Comparison of ENCODE assay signal across 9 cellular contexts in the genomic region with DNA sequence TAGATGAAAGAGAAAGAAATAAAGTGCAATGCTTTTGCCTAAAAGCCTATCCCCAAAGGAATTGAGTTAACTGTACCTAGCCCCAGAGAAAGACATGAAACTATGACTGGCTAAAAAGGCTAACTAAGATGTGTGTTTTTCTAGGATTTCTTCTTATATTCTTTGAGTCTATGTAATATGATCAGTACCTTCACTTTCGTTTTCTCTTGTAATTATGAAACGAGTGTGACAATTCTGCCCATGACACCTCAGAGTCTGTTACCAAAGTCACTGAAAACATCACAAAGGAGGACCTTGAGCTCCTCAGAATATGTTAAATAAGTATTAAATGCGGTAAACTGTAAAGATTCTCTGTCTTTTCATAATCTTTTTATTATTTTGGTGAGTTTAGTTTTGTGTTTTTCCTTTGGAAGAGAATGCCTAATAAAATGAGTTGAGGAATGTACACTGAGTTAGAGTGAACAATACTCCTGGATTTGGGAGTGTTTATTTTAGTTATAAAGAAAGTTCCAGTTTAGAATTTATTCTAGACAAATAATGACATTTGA.
A peak's percentile ranks its signal among the peaks of the same experiment; 100 is the strongest.
DNase-seq lines count a peak whose midpoint lies in the region; ATAC-seq and TF ChIP-seq lines count a peak whose summit lies in the region.
"Had no signal": no experiment of that assay in that cellular context is flagged by ENCODE, and none has a peak within 500 bp of the region (broad histone marks: within the 10 kb centered on the region; RNA-seq: fewer than 3 reads in every experiment).

No MANE protein-coding gene starts in this region.

- DNase-seq in GM12865 (ENCODE audit: low read depth) (peak; percentile 54), posterior cingulate gyrus (no peak), NCI-H1092 treated with DMSO at 0.1 percent for 48 hours (lab: John Stamatoyannopoulos, UW) (no peak), glutamatergic neuron (no peak), ecto neural progenitor cell (ENCODE audit: low spot score) (no peak)

- H3K27me3 Mint-ChIP-seq in activated T-helper 17 cell treated with anti-CD3 and anti-CD28 coated beads, Interleukin-2, amount 50 U/mL, for 72 hours = no peaks in the 10 kb centered on the region
- H3K27me3 Mint-ChIP-seq in glutamatergic neuron (ENCODE audit: unreplicated experiment) = no peaks in the 10 kb centered on the region

- intact Hi-C loops in posterior cingulate gyrus (cut with DNase I) = no loop called here

- TF ChIP-seq CTCF in GM12865 (IDR thresholded peaks at IDR 0.05; ENCODE audit: insufficient read depth, low read depth, low read length, missing control alignments) (no peak), glutamatergic neuron (IDR thresholded peaks at IDR 0.05; ENCODE audit: partially characterized antibody, unreplicated experiment) (no peak)

- H3K4me3 Mint-ChIP-seq in activated T-helper 17 cell treated with anti-CD3 and anti-CD28 coated beads, Interleukin-2, amount 50 U/mL, for 72 hours = peak overlapping the region; percentile 34
- no peak overlapping the region for H3K4me3 Mint-ChIP-seq in glutamatergic neuron (ENCODE audit: unreplicated experiment)

- no peaks in the 10 kb centered on the region for H3K36me3 Mint-ChIP-seq in activated T-helper 17 cell treated with anti-CD3 and anti-CD28 coated beads, Interleukin-2, amount 50 U/mL, for 72 hours (ENCODE audit: low read depth)
- H3K36me3 Mint-ChIP-seq in glutamatergic neuron (ENCODE audit: unreplicated experiment) = no peaks in the 10 kb centered on the region

- H3K4me1 Mint-ChIP-seq in activated T-helper 17 cell treated with anti-CD3 and anti-CD28 coated beads, Interleukin-2, amount 50 U/mL, for 72 hours = no peaks in the 10 kb centered on the region
- peaks cover 12% of the 10 kb centered on the region for H3K4me1 Mint-ChIP-seq in glutamatergic neuron (ENCODE audit: low read depth, unreplicated experiment)

- H3K4me3 ChIP-seq in GM12865 (ENCODE audit: low read depth, low read length) = peak overlapping the region; percentile 50

- no peak overlapping the region for H3K27ac Mint-ChIP-seq in activated T-helper 17 cell treated with anti-CD3 and anti-CD28 coated beads, Interleukin-2, amount 50 U/mL, for 72 hours
- H3K27ac Mint-ChIP-seq in glutamatergic neuron (ENCODE audit: unreplicated experiment) = no peak overlapping the region

- ATAC-seq in GM19438 (IDR thresholded peaks at IDR 0.05; ENCODE audit: low read depth, unreplicated experiment) = peak; percentile 71
- peak; percentile 92 for ATAC-seq in HG03103 (IDR thresholded peaks at IDR 0.05; ENCODE audit: low read depth, unreplicated experiment)
- peak; percentile 32 for ATAC-seq in activated T-helper 17 cell treated with anti-CD3 and anti-CD28 coated beads, Interleukin-2, amount 50 U/mL, for 72 hours (replicated peaks)
- ATAC-seq: Panc1 had no signal

- no peaks in the 10 kb centered on the region for H3K9me3 Mint-ChIP-seq in activated T-helper 17 cell treated with anti-CD3 and anti-CD28 coated beads, Interleukin-2, amount 50 U/mL, for 72 hours
- H3K9me3 Mint-ChIP-seq in glutamatergic neuron (ENCODE audit: unreplicated experiment) = no peaks in the 10 kb centered on the region

Comparison
In these comparisons a context has a peak if more than half of its experiments do, and no peak if none do; other contexts are left out.
1. ATAC-seq: peak in every context shown above with its lines; median percentile 92 in HG03103; 71 in GM19438; 32 in activated T-helper 17 cell treated with anti-CD3 and anti-CD28 coated beads, Interleukin-2, amount 50 U/mL, for 72 hours.